In the genomic region with DNA sequence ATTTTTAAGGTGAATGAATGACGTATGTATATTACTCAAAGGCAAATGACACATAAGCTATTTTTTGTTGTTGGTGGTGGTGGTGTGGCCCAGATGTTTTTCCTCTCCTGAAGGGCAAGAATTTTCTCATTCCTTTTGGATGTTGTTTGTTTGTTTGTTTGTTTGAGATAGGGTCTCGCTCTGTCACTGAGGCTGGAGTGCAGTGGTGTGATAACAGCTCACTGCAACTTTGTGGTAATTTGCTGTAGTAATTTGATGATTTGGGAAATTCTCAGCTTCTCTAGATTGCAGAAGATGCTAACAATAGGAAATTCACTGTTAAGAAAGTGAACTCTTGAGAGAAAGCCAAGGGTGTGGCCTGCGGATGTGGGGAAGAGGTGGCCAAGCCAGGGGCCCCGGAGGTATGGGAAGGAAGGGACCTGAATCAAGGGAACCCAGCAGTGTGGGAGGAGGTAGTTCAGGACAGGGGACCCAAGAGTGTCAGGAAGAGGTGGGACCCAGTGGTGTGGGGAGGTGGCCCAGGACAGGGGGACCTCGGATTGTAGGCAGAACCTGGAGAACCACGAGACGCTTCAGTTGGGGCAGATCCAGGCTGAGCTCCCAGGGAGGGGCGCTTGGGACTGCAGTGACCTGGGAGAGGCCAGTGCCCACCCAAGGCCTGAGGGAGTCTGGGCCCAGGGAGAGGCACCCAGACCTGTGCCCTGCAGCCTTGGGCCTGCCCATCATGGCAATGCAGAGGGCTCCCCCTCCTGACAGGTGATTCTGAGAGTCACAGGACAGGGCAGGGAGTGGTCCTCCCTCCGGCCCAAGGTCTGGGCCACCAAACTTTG, we compare ENCODE assay signal across 20 cellular contexts. TPM values are rescaled to one million over a fixed set of nuclear protein-coding genes. Genes with fewer than 3 reads are reported as not detected.
DNase-seq lines count a peak whose midpoint lies in the region; ATAC-seq, FAIRE-seq and TF ChIP-seq lines count a peak whose summit lies in the region.
"Had no signal": no experiment of that assay in that cellular context is flagged by ENCODE, and none has a peak within 500 bp of the region (broad histone marks: within the 10 kb centered on the region; RNA-seq: fewer than 3 reads in every experiment).

No MANE protein-coding gene starts in this region.

- intact Hi-C loops in K562 (cut with micrococcal nuclease) = no loop called here

- H3K9ac ChIP-seq in K562 (ENCODE audit: insufficient read depth in 1 of 2, low read depth in 2 of 2, low read length in 2 of 2) = peak overlapping the region in 1 of 2 experiments; percentile 46; a peak in 3 of 4 replicates

- TF ChIP-seq CTCF in K562 (IDR thresholded peaks at IDR 0.05 in 2 of 3, conservative IDR thresholded peaks at IDR 0.05 in 1 of 3; ENCODE audit: insufficient read depth in 2 of 3, low read depth in 1 of 3, low read length in 3 of 3) (peak in 1 of 3 experiments; percentile 19; a peak in 2 of 6 replicates), GM10266 (IDR thresholded peaks at IDR 0.05; ENCODE audit: control insufficient read depth, insufficient read depth, low read depth, missing control alignments) (no peak)

- H2AFZ ChIP-seq in K562 (ENCODE audit: low read depth, low read length) = peak overlapping the region; percentile 53

- H3K4me3 ChIP-seq in K562 = no peak overlapping the region
- no peak overlapping the region for H3K4me3 ChIP-seq in urinary bladder (ENCODE audit: low read depth, low read length)
- H3K4me3 ChIP-seq: left lung, pancreas, upper lobe of left lung had no signal

- CTCF ChIA-PET in K562 (lab: Yijun Ruan, JAX; ENCODE audit: low intra/inter-chr PET ratio) = interaction anchor here (0.8 kb wide), 1 partner anchor 19 kb away, joined by 3 read pairs; no protein-coding TSS in a partner anchor

- no peak for TF ChIP-seq POLR2A in K562 (conservative IDR thresholded peaks at IDR 0.05)

- H3K4me1 Mint-ChIP-seq in activated naive CD8-positive, alpha-beta T cell treated with anti-CD3 and anti-CD28 coated beads, Interleukin-2, amount 10 ng/mL, durations not matched to agents 7 days and 5 days = peaks cover 9% of the 10 kb centered on the region
- H3K4me1 Mint-ChIP-seq in activated naive CD8-positive, alpha-beta T cell treated with anti-CD3 and anti-CD28 coated beads, Interleukin-2, amount 50 U/mL, for 24 hours = peaks cover 3% of the 10 kb centered on the region

- peak overlapping the region; percentile 79 for H3K27ac Mint-ChIP-seq in activated naive CD8-positive, alpha-beta T cell treated with anti-CD3 and anti-CD28 coated beads, Interleukin-2, amount 10 ng/mL, durations not matched to agents 7 days and 5 days
- H3K27ac Mint-ChIP-seq in activated naive CD8-positive, alpha-beta T cell treated with anti-CD3 and anti-CD28 coated beads, Interleukin-2, amount 50 U/mL, for 24 hours = no peak overlapping the region
- H3K27ac Mint-ChIP-seq: activated T-cell treated with anti-CD3 and anti-CD28 coated beads, Interleukin-2, amount 50 U/mL, for 72 hours; H9; stimulated activated memory B cell treated with anti-CD40 and anti-IgM and Interleukin-4, amounts not matched to agents 10 μg/mL and 1 μg/mL and 100 μg/mL, for 72 hours had no signal

- ATAC-seq in activated naive CD8-positive, alpha-beta T cell treated with anti-CD3 and anti-CD28 coated beads, Interleukin-2, amount 10 ng/mL, durations not matched to agents 7 days and 5 days (ENCODE audit: low read depth) = no peak
- ATAC-seq in activated naive CD8-positive, alpha-beta T cell treated with anti-CD3 and anti-CD28 coated beads, Interleukin-2, amount 50 U/mL, for 24 hours = no peak
- ATAC-seq in K562 (peak; percentile 21), left lobe of liver (peak; percentile 7)
- ATAC-seq: activated T-cell treated with anti-CD3 and anti-CD28 coated beads, Interleukin-2, amount 50 U/mL, for 72 hours; left lung; pancreas had no signal

- no peak for DNase-seq in activated naive CD8-positive, alpha-beta T cell treated with anti-CD3 and anti-CD28 coated beads, Interleukin-2, amount 10 ng/mL, durations not matched to agents 7 days and 5 days
- no peak for DNase-seq in activated naive CD8-positive, alpha-beta T cell treated with anti-CD3 and anti-CD28 coated beads, Interleukin-2, amount 50 U/mL, for 24 hours
- DNase-seq in K562 (ENCODE audit: extremely low read depth in 1 of 4, low spot score in 3 of 4) = peak in 3 of 4 experiments; percentile 41 to 49 (median 47)
- DNase-seq in left lobe of liver (ENCODE audit: low spot score) = no peak
- no peak for DNase-seq in Kasumi-1 (lab: John Stamatoyannopoulos, UW)
- no peak for DNase-seq in putamen (ENCODE audit: low spot score)
- DNase-seq in GM10266 (ENCODE audit: extremely low spot score) = no peak
- DNase-seq: activated CD4-positive, alpha-beta T cell treated with anti-CD3 and anti-CD28 coated beads, Interleukin-2, amount 50 U/mL, for 4 hours; activated T-cell treated with anti-CD3 and anti-CD28 coated beads, Interleukin-2, amount 50 U/mL, for 72 hours; effector memory CD4-positive, alpha-beta T cell; H9; hypothalamus; NCI-H2029; NCI-H510A treated with DMSO at 0.1 percent for 48 hours; upper lobe of left lung had no signal

- peak overlapping the region; percentile 41 for H3K4me2 ChIP-seq in K562 (ENCODE audit: insufficient read depth, low read length)

- H3K36me3 Mint-ChIP-seq in activated naive CD8-positive, alpha-beta T cell treated with anti-CD3 and anti-CD28 coated beads, Interleukin-2, amount 10 ng/mL, durations not matched to agents 7 days and 5 days = peaks cover 2% of the 10 kb centered on the region
- H3K36me3 Mint-ChIP-seq in activated naive CD8-positive, alpha-beta T cell treated with anti-CD3 and anti-CD28 coated beads, Interleukin-2, amount 50 U/mL, for 24 hours (ENCODE audit: low read depth) = no peaks in the 10 kb centered on the region
- H3K36me3 Mint-ChIP-seq: stimulated activated memory B cell treated with anti-CD40 and anti-IgM and Interleukin-4, amounts not matched to agents 10 μg/mL and 1 μg/mL and 100 μg/mL, for 72 hours had no signal

- TF ChIP-seq EP300 in K562 (IDR thresholded peaks at IDR 0.05; ENCODE audit: low read length) = no peak

- H3K4me1 ChIP-seq in K562 (replicated peaks in 1 of 2; ENCODE audit: control insufficient read depth in 2 of 2, insufficient read depth in 2 of 2, low read length in 2 of 2) = peaks cover 16 to 38% of the 10 kb centered on the region in 2 experiments
- peaks cover under 1% of the 10 kb centered on the region for H3K4me1 ChIP-seq in urinary bladder (ENCODE audit: insufficient read depth)

- peak; percentile 48 for FAIRE-seq in K562 (lab: Jason Lieb, UNC)
- FAIRE-seq: GM12892, pancreas had no signal

- 0 out of 4 replicates have a peak, but pooled peaks of 1 of the 2 experiments have one; percentile 16 for TF ChIP-seq RAD21 in K562 (CRISPR knock-in tag; conservative IDR thresholded peaks at IDR 0.05 in 1 of 2, IDR thresholded peaks at IDR 0.05 in 1 of 2)

- H3K27ac ChIP-seq in K562 (ENCODE audit: extremely low read depth, low read depth, low read length) = peak overlapping the region; percentile 21; the same call in 2 of the 3 replicates
- H3K27ac ChIP-seq in urinary bladder (ENCODE audit: low read depth) = peak overlapping the region; percentile 61
- H3K27ac ChIP-seq: pancreas, upper lobe of left lung had no signal

- 36% methylated on average over 8 of the region's 9 CpGs for WGBS in K562 (ENCODE audit: insufficient coverage, low coverage, missing lambda C conversion rate)
- WGBS in urinary bladder = 82% methylated on average over 9 of the region's 9 CpGs

- no TSS peak for BruUV-seq in K562 (replicated peaks; lab: Mats Ljungman, UMichigan)

- H3K27me3 Mint-ChIP-seq in activated naive CD8-positive, alpha-beta T cell treated with anti-CD3 and anti-CD28 coated beads, Interleukin-2, amount 10 ng/mL, durations not matched to agents 7 days and 5 days = no peaks in the 10 kb centered on the region
- H3K27me3 Mint-ChIP-seq in activated naive CD8-positive, alpha-beta T cell treated with anti-CD3 and anti-CD28 coated beads, Interleukin-2, amount 50 U/mL, for 24 hours = no peaks in the 10 kb centered on the region

- H3K36me3 ChIP-seq in K562 (ENCODE audit: control insufficient read depth, insufficient read depth, low read length) = no peaks in the 10 kb centered on the region
- H3K36me3 ChIP-seq in urinary bladder (ENCODE audit: insufficient read depth) = no peaks in the 10 kb centered on the region
- H3K36me3 ChIP-seq: left lung, pancreas, upper lobe of left lung had no signal

- no peak overlapping the region for H3K4me3 Mint-ChIP-seq in activated naive CD8-positive, alpha-beta T cell treated with anti-CD3 and anti-CD28 coated beads, Interleukin-2, amount 10 ng/mL, durations not matched to agents 7 days and 5 days
- no peak overlapping the region for H3K4me3 Mint-ChIP-seq in activated naive CD8-positive, alpha-beta T cell treated with anti-CD3 and anti-CD28 coated beads, Interleukin-2, amount 50 U/mL, for 24 hours
- H3K4me3 Mint-ChIP-seq: activated T-cell treated with anti-CD3 and anti-CD28 coated beads, Interleukin-2, amount 50 U/mL, for 72 hours; H9; stimulated activated memory B cell treated with anti-CD40 and anti-IgM and Interleukin-4, amounts not matched to agents 10 μg/mL and 1 μg/mL and 100 μg/mL, for 72 hours had no signal

- no peaks in the 10 kb centered on the region for H4K20me1 ChIP-seq in K562 (replicated peaks; ENCODE audit: control insufficient read depth, insufficient read depth, low read length)

- H3K79me2 ChIP-seq in K562 (ENCODE audit: control insufficient read depth, insufficient read depth, low read length) = no peaks in the 10 kb centered on the region

- H3K9me3 ChIP-seq in K562 (replicated peaks; ENCODE audit: control insufficient read depth, insufficient read depth, low read depth, low read length) = no peaks in the 10 kb centered on the region
- H3K9me3 ChIP-seq: left lung, pancreas, upper lobe of left lung had no signal

- no peaks in the 10 kb centered on the region for H3K27me3 ChIP-seq in K562 (ENCODE audit: control insufficient read depth in 2 of 2, insufficient read depth in 2 of 2, low read length in 2 of 2)
- H3K27me3 ChIP-seq: left lung, pancreas, upper lobe of left lung had no signal

- POLR2A ChIA-PET in activated naive CD8-positive, alpha-beta T cell treated with anti-CD3 and anti-CD28 coated beads, Interleukin-2, amount 10 ng/mL, durations not matched to agents 7 days and 5 days (lab: Charles Lee) = interaction anchor here (0.6 to 2.2 kb wide), 2 partner anchors 16 to 349 kb away, joined by 4 to 7 read pairs; partner anchors contain the start of gene BBLN
- POLR2A ChIA-PET in K562 (lab: Yijun Ruan, JAX) = interaction anchor here (0.6 to 1.5 kb wide), 5 partner anchors 9 to 960 kb away, joined by 3 to 4 read pairs (median 4); no protein-coding TSS in a partner anchor

- peaks cover 1% of the 10 kb centered on the region for H3K9me3 Mint-ChIP-seq in activated naive CD8-positive, alpha-beta T cell treated with anti-CD3 and anti-CD28 coated beads, Interleukin-2, amount 10 ng/mL, durations not matched to agents 7 days and 5 days
- H3K9me3 Mint-ChIP-seq in activated naive CD8-positive, alpha-beta T cell treated with anti-CD3 and anti-CD28 coated beads, Interleukin-2, amount 50 U/mL, for 24 hours = no peaks in the 10 kb centered on the region
- H3K9me3 Mint-ChIP-seq: activated T-cell treated with anti-CD3 and anti-CD28 coated beads, Interleukin-2, amount 50 U/mL, for 72 hours; H9; stimulated activated memory B cell treated with anti-CD40 and anti-IgM and Interleukin-4, amounts not matched to agents 10 μg/mL and 1 μg/mL and 100 μg/mL, for 72 hours had no signal

- in situ Hi-C loops in K562 (cut with MboI) = no loop called here

- no peaks in the 10 kb centered on the region for H3K9me1 ChIP-seq in K562 (ENCODE audit: control insufficient read depth, insufficient read depth, low read length)

RNA-seq across cellular contexts. Expression of gene LCN2, which starts 5.6 kb away (rescaled TPM):
- not detected for total RNA-seq in activated naive CD8-positive, alpha-beta T cell treated with anti-CD3 and anti-CD28 coated beads, Interleukin-2, amount 10 ng/mL, durations not matched to agents 7 days and 5 days
- 0.58 and 2.0 TPM in 2 replicates for total RNA-seq in K562 (2011; cell fraction: chromatin; rRNA removed; ENCODE audit: low replicate concordance)
- 1.1 and 1.3 TPM in 2 replicates for total RNA-seq in K562 (2011; cell fraction: nucleolus; rRNA removed)
- total RNA-seq in K562 (2011; cell fraction: nucleoplasm; rRNA removed) = 1.7 TPM in 1 of 2 replicates, not detected in the other
- total RNA-seq in K562 (2014; rRNA removed) (0.20 and 0.54 TPM in 2 replicates), K562 (2014; rRNA removed; fragmentation: Illumina TruSeq; extraction: Trizol) (0.47 TPM in 1 of 2 replicates, not detected in the other), K562 (2015; rRNA removed; fragmentation: Illumina TruSeq; extraction: Trizol) (not detected in 2 replicates), K562 (2021) (0.40 and 0.72 TPM in 2 replicates), left lobe of liver (2.7 TPM), urinary bladder (1.9 TPM)
- polyA plus RNA-seq in K562 (2011; rRNA removed) (0.60 and 1.2 TPM in 2 replicates), K562 (2014; fragmentation: Illumina TruSeq; extraction: Trizol) (0.22 and 1.0 TPM in 2 replicates), K562 (2014; fragmentation: Nextera tagmentation; extraction: Ambion mirVana) (under 1 TPM; 0.10 to 0.11 TPM), K562 (2014; rRNA removed) (0.21 and 0.65 TPM in 2 replicates), urinary bladder (23.0 TPM)
- 0.40 and 0.69 TPM in 2 replicates for polyA plus RNA-seq in K562 (2011; cell fraction: cytosol; rRNA removed)
- polyA plus RNA-seq in K562 (2011; cell fraction: nucleus; rRNA removed) = 3.3 and 4.8 TPM in 2 replicates
- polyA plus RNA-seq in K562 (2012) = 0.16 and 0.37 TPM in 2 replicates
- polyA minus RNA-seq in K562 (2011; rRNA and poly(A)+ RNA removed) = 1.2 and 1.4 TPM in 2 replicates
- polyA minus RNA-seq in K562 (2011; cell fraction: cytosol; rRNA and poly(A)+ RNA removed) = not detected in 2 replicates
- polyA minus RNA-seq in K562 (2011; cell fraction: nucleus; rRNA and poly(A)+ RNA removed) = not detected in 2 replicates
- total RNA-seq: activated T-cell treated with anti-CD3 and anti-CD28 coated beads, Interleukin-2, amount 50 U/mL, for 72 hours; H9 had no signal

RNA-seq across cellular contexts. Expression of gene PTGES2, which starts 16.1 kb away (rescaled TPM):
- 10 to 100 TPM; 51.8 to 53.2 TPM for total RNA-seq in activated naive CD8-positive, alpha-beta T cell treated with anti-CD3 and anti-CD28 coated beads, Interleukin-2, amount 10 ng/mL, durations not matched to agents 7 days and 5 days
- total RNA-seq in K562 (2011; cell fraction: chromatin; rRNA removed; ENCODE audit: low replicate concordance) = 91.2 and 285 TPM in 2 replicates
- 223 and 287 TPM in 2 replicates for total RNA-seq in K562 (2011; cell fraction: nucleolus; rRNA removed)
- 132 and 134 TPM in 2 replicates for total RNA-seq in K562 (2011; cell fraction: nucleoplasm; rRNA removed)
- total RNA-seq in K562 (2014; rRNA removed) = 196 and 257 TPM in 2 replicates
- total RNA-seq in K562 (2014; rRNA removed; fragmentation: Illumina TruSeq; extraction: Trizol) = 34.3 and 50.3 TPM in 2 replicates
- 98.9 and 102 TPM in 2 replicates for total RNA-seq in K562 (2015; rRNA removed; fragmentation: Illumina TruSeq; extraction: Trizol)
- 135 and 137 TPM in 2 replicates for total RNA-seq in K562 (2021)
- polyA plus RNA-seq in K562 (2011; rRNA removed) = 90.1 and 106 TPM in 2 replicates
- 92.2 and 177 TPM in 2 replicates for polyA plus RNA-seq in K562 (2011; cell fraction: cytosol; rRNA removed)
- 244 and 370 TPM in 2 replicates for polyA plus RNA-seq in K562 (2011; cell fraction: nucleus; rRNA removed)
- polyA plus RNA-seq in K562 (2012) = 94.0 and 96.2 TPM in 2 replicates
- 89.2 and 128 TPM in 2 replicates for polyA plus RNA-seq in K562 (2014; fragmentation: Illumina TruSeq; extraction: Trizol)
- polyA plus RNA-seq in K562 (2014; fragmentation: Nextera tagmentation; extraction: Ambion mirVana) = 1 to 10 TPM; 2.4 to 6.2 TPM
- 128 and 149 TPM in 2 replicates for polyA plus RNA-seq in K562 (2014; rRNA removed)
- polyA minus RNA-seq in K562 (2011; rRNA and poly(A)+ RNA removed) = 49.5 and 74.8 TPM in 2 replicates
- polyA minus RNA-seq in K562 (2011; cell fraction: cytosol; rRNA and poly(A)+ RNA removed) = 57.2 and 75.5 TPM in 2 replicates
- 73.1 and 77.3 TPM in 2 replicates for polyA minus RNA-seq in K562 (2011; cell fraction: nucleus; rRNA and poly(A)+ RNA removed)
- 35.8 TPM for total RNA-seq in left lobe of liver
- 21.1 TPM for total RNA-seq in urinary bladder
- polyA plus RNA-seq in urinary bladder = 59.6 TPM

RNA-seq across cellular contexts. Expression of gene BBLN, which starts 16.4 kb away (rescaled TPM):
- 10 to 100 TPM; 77.6 to 90.9 TPM for total RNA-seq in activated naive CD8-positive, alpha-beta T cell treated with anti-CD3 and anti-CD28 coated beads, Interleukin-2, amount 10 ng/mL, durations not matched to agents 7 days and 5 days
- total RNA-seq in K562 (2011; cell fraction: chromatin; rRNA removed; ENCODE audit: low replicate concordance) = 24.5 and 53.9 TPM in 2 replicates
- total RNA-seq in K562 (2011; cell fraction: nucleolus; rRNA removed) = 72.0 and 78.0 TPM in 2 replicates
- 65.8 and 106 TPM in 2 replicates for total RNA-seq in K562 (2011; cell fraction: nucleoplasm; rRNA removed)
- total RNA-seq in K562 (2014; rRNA removed) (331 and 433 TPM in 2 replicates), K562 (2014; rRNA removed; fragmentation: Illumina TruSeq; extraction: Trizol) (11.5 and 11.9 TPM in 2 replicates), K562 (2015; rRNA removed; fragmentation: Illumina TruSeq; extraction: Trizol) (109 and 123 TPM in 2 replicates), K562 (2021) (172 and 177 TPM in 2 replicates), left lobe of liver (20.8 TPM), urinary bladder (25.7 TPM)
- polyA plus RNA-seq in K562 (2011; rRNA removed) (87.1 and 125 TPM in 2 replicates), K562 (2014; fragmentation: Illumina TruSeq; extraction: Trizol) (30.1 and 181 TPM in 2 replicates), K562 (2014; fragmentation: Nextera tagmentation; extraction: Ambion mirVana) (10 to 100 TPM in 1 of 2 experiments, 1 to 10 TPM in 1; 4.2 to 13.7 TPM), K562 (2014; rRNA removed) (191 and 213 TPM in 2 replicates), urinary bladder (144 TPM)
- 256 and 738 TPM in 2 replicates for polyA plus RNA-seq in K562 (2011; cell fraction: cytosol; rRNA removed)
- 139 and 249 TPM in 2 replicates for polyA plus RNA-seq in K562 (2011; cell fraction: nucleus; rRNA removed)
- 180 and 393 TPM in 2 replicates for polyA plus RNA-seq in K562 (2012)
- 19.8 and 21.1 TPM in 2 replicates for polyA minus RNA-seq in K562 (2011; rRNA and poly(A)+ RNA removed)
- polyA minus RNA-seq in K562 (2011; cell fraction: cytosol; rRNA and poly(A)+ RNA removed) = 74.5 and 112 TPM in 2 replicates
- 29.6 and 47.0 TPM in 2 replicates for polyA minus RNA-seq in K562 (2011; cell fraction: nucleus; rRNA and poly(A)+ RNA removed)

RNA-seq across cellular contexts. Expression of gene CIZ1, which starts 47.7 kb away (rescaled TPM):
- total RNA-seq in activated naive CD8-positive, alpha-beta T cell treated with anti-CD3 and anti-CD28 coated beads, Interleukin-2, amount 10 ng/mL, durations not matched to agents 7 days and 5 days = 100 to 1,000 TPM; 149 to 152 TPM
- 263 and 434 TPM in 2 replicates for total RNA-seq in K562 (2011; cell fraction: chromatin; rRNA removed; ENCODE audit: low replicate concordance)
- total RNA-seq in K562 (2011; cell fraction: nucleolus; rRNA removed) = 204 and 208 TPM in 2 replicates
- total RNA-seq in K562 (2011; cell fraction: nucleoplasm; rRNA removed) = 222 and 230 TPM in 2 replicates
- total RNA-seq in K562 (2014; rRNA removed) (127 and 164 TPM in 2 replicates), K562 (2014; rRNA removed; fragmentation: Illumina TruSeq; extraction: Trizol) (55.4 and 57.1 TPM in 2 replicates), K562 (2015; rRNA removed; fragmentation: Illumina TruSeq; extraction: Trizol) (83.7 and 87.8 TPM in 2 replicates), K562 (2021) (329 and 330 TPM in 2 replicates), left lobe of liver (28.1 TPM), urinary bladder (23.6 TPM)
- polyA plus RNA-seq in K562 (2011; rRNA removed) (82.1 and 168 TPM in 2 replicates), K562 (2014; fragmentation: Illumina TruSeq; extraction: Trizol) (244 and 291 TPM in 2 replicates), K562 (2014; fragmentation: Nextera tagmentation; extraction: Ambion mirVana) (10 to 100 TPM in 1 of 2 experiments, 1 to 10 TPM in 1; 6.6 to 12.6 TPM), K562 (2014; rRNA removed) (161 and 175 TPM in 2 replicates), urinary bladder (95.8 TPM)
- polyA plus RNA-seq in K562 (2011; cell fraction: cytosol; rRNA removed) = 139 and 188 TPM in 2 replicates
- polyA plus RNA-seq in K562 (2011; cell fraction: nucleus; rRNA removed) = 284 and 400 TPM in 2 replicates
- 220 and 374 TPM in 2 replicates for polyA plus RNA-seq in K562 (2012)
- 76.1 and 76.4 TPM in 2 replicates for polyA minus RNA-seq in K562 (2011; rRNA and poly(A)+ RNA removed)
- 115 and 157 TPM in 2 replicates for polyA minus RNA-seq in K562 (2011; cell fraction: cytosol; rRNA and poly(A)+ RNA removed)
- 42.3 and 58.8 TPM in 2 replicates for polyA minus RNA-seq in K562 (2011; cell fraction: nucleus; rRNA and poly(A)+ RNA removed)

RNA-seq across cellular contexts. Expression of gene DNM1, which starts 59.6 kb away (rescaled TPM):
- total RNA-seq in activated naive CD8-positive, alpha-beta T cell treated with anti-CD3 and anti-CD28 coated beads, Interleukin-2, amount 10 ng/mL, durations not matched to agents 7 days and 5 days = 1 to 10 TPM; 1.2 to 1.4 TPM
- 88.0 and 181 TPM in 2 replicates for total RNA-seq in K562 (2011; cell fraction: chromatin; rRNA removed; ENCODE audit: low replicate concordance)
- total RNA-seq in K562 (2011; cell fraction: nucleolus; rRNA removed) = 88.4 and 99.1 TPM in 2 replicates
- 92.3 and 124 TPM in 2 replicates for total RNA-seq in K562 (2011; cell fraction: nucleoplasm; rRNA removed)
- total RNA-seq in K562 (2014; rRNA removed) (6.6 and 7.9 TPM in 2 replicates), K562 (2014; rRNA removed; fragmentation: Illumina TruSeq; extraction: Trizol) (4.5 and 5.2 TPM in 2 replicates), K562 (2015; rRNA removed; fragmentation: Illumina TruSeq; extraction: Trizol) (8.4 and 9.1 TPM in 2 replicates), K562 (2021) (20.7 and 23.1 TPM in 2 replicates), left lobe of liver (3.7 TPM), urinary bladder (68.3 TPM)
- polyA plus RNA-seq in K562 (2011; rRNA removed) (9.5 and 33.1 TPM in 2 replicates), K562 (2014; fragmentation: Illumina TruSeq; extraction: Trizol) (10.0 and 15.5 TPM in 2 replicates), K562 (2014; fragmentation: Nextera tagmentation; extraction: Ambion mirVana) (under 1 TPM; 0.39 to 0.58 TPM), K562 (2014; rRNA removed) (17.6 TPM in 2 replicates), urinary bladder (15.2 TPM)
- polyA plus RNA-seq in K562 (2011; cell fraction: cytosol; rRNA removed) = 7.7 and 11.1 TPM in 2 replicates
- 108 and 126 TPM in 2 replicates for polyA plus RNA-seq in K562 (2011; cell fraction: nucleus; rRNA removed)
- 15.9 and 25.7 TPM in 2 replicates for polyA plus RNA-seq in K562 (2012)
- polyA minus RNA-seq in K562 (2011; rRNA and poly(A)+ RNA removed) = 19.1 and 29.6 TPM in 2 replicates
- 6.7 and 22.4 TPM in 2 replicates for polyA minus RNA-seq in K562 (2011; cell fraction: cytosol; rRNA and poly(A)+ RNA removed)
- polyA minus RNA-seq in K562 (2011; cell fraction: nucleus; rRNA and poly(A)+ RNA removed) = 55.2 and 137 TPM in 2 replicates

Comparison
In these comparisons a context has a peak if more than half of its experiments do, and no peak if none do; other contexts are left out.
1. ATAC-seq: peak in K562 (single experiment) and left lobe of liver (single experiment); none in activated naive CD8-positive, alpha-beta T cell treated with anti-CD3 and anti-CD28 coated beads, Interleukin-2, amount 10 ng/mL, durations not matched to agents 7 days and 5 days (single experiment) and activated naive CD8-positive, alpha-beta T cell treated with anti-CD3 and anti-CD28 coated beads, Interleukin-2, amount 50 U/mL, for 24 hours (single experiment).
2. DNase-seq: peak in K562 (3 of 4); none in activated naive CD8-positive, alpha-beta T cell treated with anti-CD3 and anti-CD28 coated beads, Interleukin-2, amount 10 ng/mL, durations not matched to agents 7 days and 5 days (single experiment), activated naive CD8-positive, alpha-beta T cell treated with anti-CD3 and anti-CD28 coated beads, Interleukin-2, amount 50 U/mL, for 24 hours (single experiment), left lobe of liver (single experiment), Kasumi-1 (0 of 2), putamen (single experiment) and GM10266 (single experiment).